Comparison of ENCODE assay signal across 7 cellular contexts in genomic region chr4:56434599-56435000, GRCh38. TPM values are rescaled to one million over a fixed set of nuclear protein-coding genes. Genes with fewer than 3 reads are reported as not detected.
DNase-seq lines count a peak whose midpoint lies in the region; ATAC-seq and TF ChIP-seq lines count a peak whose summit lies in the region.

No MANE protein-coding gene starts in this region.

- H3K36me3 ChIP-seq in KOPT-K1 (ENCODE audit: insufficient read depth, low read length) (peaks cover 16% of the 10 kb centered on the region), right atrium auricular region (no peaks in the 10 kb centered on the region), smooth muscle cell (ENCODE audit: low read depth) (no peaks in the 10 kb centered on the region)

- H3K4me3 Mint-ChIP-seq in activated CD8-positive, alpha-beta T cell treated with anti-CD3 and anti-CD28 coated beads for 36 hours, result peak overlapping the region; percentile 89

- intact Hi-C loops in activated CD8-positive, alpha-beta T cell treated with anti-CD3 and anti-CD28 coated beads for 36 hours (cut with micrococcal nuclease), result no loop called here
- intact Hi-C loops in left colon (cut with DNase I, micrococcal nuclease), result no loop called here

- WGBS in smooth muscle cell (ENCODE audit: low lambda C conversion rate), result under 1% methylated on average over 9 of the region's 9 CpGs

- peaks cover 45% of the 10 kb centered on the region for H3K4me1 Mint-ChIP-seq in activated CD8-positive, alpha-beta T cell treated with anti-CD3 and anti-CD28 coated beads for 36 hours (ENCODE audit: low read depth)

- POLR2A ChIA-PET in activated CD8-positive, alpha-beta T cell treated with anti-CD3 and anti-CD28 coated beads for 36 hours (lab: Charles Lee), result interaction anchor here (0.6 to 5.3 kb wide), 15 partner anchors 9 to 719 kb away, joined by 3 to 51 read pairs (median 9); partner anchors contain the start of genes AASDH, NOA1, POLR2B and REST

- peak overlapping the region; percentile 99 for H3K4me2 ChIP-seq in smooth muscle cell

- H3K9me3 ChIP-seq in KOPT-K1 (ENCODE audit: insufficient read depth, low read length, poor library complexity, severe bottlenecking), result no peaks in the 10 kb centered on the region
- no peaks in the 10 kb centered on the region for H3K9me3 ChIP-seq in right atrium auricular region
- H3K9me3 ChIP-seq in smooth muscle cell (replicated peaks; ENCODE audit: low read depth), result no peaks in the 10 kb centered on the region

- H2AFZ ChIP-seq in smooth muscle cell (ENCODE audit: low read depth), result peak overlapping the region; percentile 88

- peaks cover 39% of the 10 kb centered on the region for H3K36me3 Mint-ChIP-seq in activated CD8-positive, alpha-beta T cell treated with anti-CD3 and anti-CD28 coated beads for 36 hours (ENCODE audit: low read depth)

- peak overlapping the region; percentile 95 for H3K27ac Mint-ChIP-seq in activated CD8-positive, alpha-beta T cell treated with anti-CD3 and anti-CD28 coated beads for 36 hours

- DNase-seq in GM03348 (ENCODE audit: low spot score) (peak; percentile 5), right atrium auricular region (ENCODE audit: low spot score) (no peak), smooth muscle cell (lab: John Stamatoyannopoulos, UW; ENCODE audit: unreplicated experiment) (no peak), left colon (no peak)
- DNase-seq in activated CD8-positive, alpha-beta T cell treated with anti-CD3 and anti-CD28 coated beads for 36 hours, result no peak

- CTCF ChIA-PET in activated CD8-positive, alpha-beta T cell treated with anti-CD3 and anti-CD28 coated beads for 36 hours (lab: Charles Lee), result interaction anchor here (1.3 to 5.6 kb wide), 3 partner anchors 11 to 48 kb away, joined by 3 to 40 read pairs (median 10); partner anchors contain the start of gene AASDH

- no peak for TF ChIP-seq CTCF in activated CD8-positive, alpha-beta T cell treated with anti-CD3 and anti-CD28 coated beads for 36 hours (IDR thresholded peaks at IDR 0.05)
- TF ChIP-seq CTCF in right atrium auricular region (IDR thresholded peaks at IDR 0.05) (no peak), smooth muscle cell (IDR thresholded peaks at IDR 0.05; ENCODE audit: borderline replicate concordance, insufficient read depth, poor library complexity, severe bottlenecking) (no peak)

- H3K79me2 ChIP-seq in smooth muscle cell (ENCODE audit: low read depth), result peaks cover 70% of the 10 kb centered on the region

- no peaks in the 10 kb centered on the region for H3F3A ChIP-seq in smooth muscle cell (ENCODE audit: low read depth)

- no peaks in the 10 kb centered on the region for H3K27me3 ChIP-seq in right atrium auricular region
- H3K27me3 ChIP-seq in smooth muscle cell (ENCODE audit: low read depth), result no peaks in the 10 kb centered on the region

- peak overlapping the region; percentile 86 for H3K27ac ChIP-seq in KOPT-K1 (ENCODE audit: low read depth, low read length, poor library complexity, severe bottlenecking)
- H3K27ac ChIP-seq in right atrium auricular region, result peak overlapping the region; percentile 95
- H3K27ac ChIP-seq in smooth muscle cell (ENCODE audit: low read depth), result peak overlapping the region; percentile 91

- ATAC-seq in activated CD8-positive, alpha-beta T cell treated with anti-CD3 and anti-CD28 coated beads for 36 hours, result no peak
- ATAC-seq in HG03045 (IDR thresholded peaks at IDR 0.05; ENCODE audit: unreplicated experiment) (no peak), left colon (no peak)

- no peaks in the 10 kb centered on the region for H3K27me3 Mint-ChIP-seq in activated CD8-positive, alpha-beta T cell treated with anti-CD3 and anti-CD28 coated beads for 36 hours

- H3K9me3 Mint-ChIP-seq in activated CD8-positive, alpha-beta T cell treated with anti-CD3 and anti-CD28 coated beads for 36 hours, result no peaks in the 10 kb centered on the region

- peak overlapping the region; percentile 70 to 71 for H3K4me3 ChIP-seq in right atrium auricular region
- H3K4me3 ChIP-seq in smooth muscle cell, result peak overlapping the region; percentile 92

- H3K9ac ChIP-seq in smooth muscle cell (ENCODE audit: low read depth), result peak overlapping the region; percentile 41

- peaks cover 0 to 26% of the 10 kb centered on the region in 2 donors for H3K4me1 ChIP-seq in right atrium auricular region
- peaks cover 21% of the 10 kb centered on the region for H3K4me1 ChIP-seq in smooth muscle cell (ENCODE audit: low read depth)

- H4K20me1 ChIP-seq in smooth muscle cell (ENCODE audit: low read depth), result peaks cover 9% of the 10 kb centered on the region

RNA-seq across cellular contexts. Expression of gene PPAT, which starts 0.8 kb away (rescaled TPM):
- total RNA-seq in activated CD8-positive, alpha-beta T cell treated with anti-CD3 and anti-CD28 coated beads for 36 hours, result 10 to 100 TPM; 44.1 to 46.9 TPM
- total RNA-seq in right atrium auricular region (1 to 10 TPM; 1.9 TPM), smooth muscle cell (26.0 and 26.8 TPM in 2 replicates), left colon (1 to 10 TPM; 5.9 to 6.6 TPM)
- polyA plus RNA-seq in smooth muscle cell, result 11.6 and 12.3 TPM in 2 replicates

RNA-seq across cellular contexts. Expression of gene PAICS, which starts 1.5 kb away (rescaled TPM):
- total RNA-seq in activated CD8-positive, alpha-beta T cell treated with anti-CD3 and anti-CD28 coated beads for 36 hours, result 100 to 1,000 TPM; 436 to 437 TPM
- total RNA-seq in right atrium auricular region (10 to 100 TPM; 13.5 to 15.7 TPM), smooth muscle cell (68.9 and 71.6 TPM in 2 replicates), left colon (10 to 100 TPM; 32.9 to 55.2 TPM)
- 58.7 and 62.4 TPM in 2 replicates for polyA plus RNA-seq in smooth muscle cell

RNA-seq across cellular contexts. Expression of gene SRP72, which starts 32.8 kb away (rescaled TPM):
- total RNA-seq in activated CD8-positive, alpha-beta T cell treated with anti-CD3 and anti-CD28 coated beads for 36 hours, result 100 to 1,000 TPM; 165 to 176 TPM
- total RNA-seq in right atrium auricular region (10 to 100 TPM; 22.1 to 46.3 TPM), smooth muscle cell (90.0 and 99.7 TPM in 2 replicates), left colon (10 to 100 TPM; 61.6 to 62.7 TPM)
- polyA plus RNA-seq in smooth muscle cell, result 113 TPM in 2 replicates

RNA-seq across cellular contexts. Expression of gene AASDH, which starts 47.3 kb away (rescaled TPM):
- total RNA-seq in activated CD8-positive, alpha-beta T cell treated with anti-CD3 and anti-CD28 coated beads for 36 hours, result 10 to 100 TPM; 14.5 to 14.7 TPM
- 1 to 10 TPM; 4.8 to 5.4 TPM for total RNA-seq in right atrium auricular region
- 11.3 and 16.5 TPM in 2 replicates for total RNA-seq in smooth muscle cell
- 7.7 and 10.2 TPM in 2 replicates for polyA plus RNA-seq in smooth muscle cell
- 1 to 10 TPM; 6.5 to 9.8 TPM for total RNA-seq in left colon
